ENCODE assay signal across 11 cellular contexts in genomic region chr2:148653437-148653836, GRCh38. TPM values are rescaled to one million over a fixed set of nuclear protein-coding genes. Genes with fewer than 3 reads are reported as not detected.
A peak's percentile ranks its signal among the peaks of the same experiment; 100 is the strongest.
DNase-seq lines count a peak whose midpoint lies in the region; ATAC-seq and TF ChIP-seq lines count a peak whose summit lies in the region.
"Had no signal": no experiment of that assay in that cellular context is flagged by ENCODE, and none has a peak within 500 bp of the region (broad histone marks: within the 10 kb centered on the region; RNA-seq: fewer than 3 reads in every experiment).

No MANE protein-coding gene starts in this region.

- H3T11ph ChIP-seq in H9 (ENCODE audit: low read length) = no peak overlapping the region

- ATAC-seq in GM18909 (IDR thresholded peaks at IDR 0.05; ENCODE audit: poor library complexity, unreplicated experiment) (peak; percentile 90), HG02943 (IDR thresholded peaks at IDR 0.05; ENCODE audit: low read depth, unreplicated experiment) (peak; percentile 92), T-helper 17 cell (peak; percentile 21)

- DNase-seq in T-helper 17 cell (no peak), H9 (no peak), LoVo (ENCODE audit: low spot score) (no peak), NCI-H1048 (lab: John Stamatoyannopoulos, UW) (no peak), foreskin fibroblast (no peak)
- DNase-seq: activated CD4-positive, CD25-positive, alpha-beta regulatory T cell; DND-41 had no signal

- H3K27me3 Mint-ChIP-seq in T-helper 17 cell (no peaks in the 10 kb centered on the region), H9 (ENCODE audit: low read depth) (no peaks in the 10 kb centered on the region)

- peak overlapping the region; percentile 74 for H3K27ac Mint-ChIP-seq in T-helper 17 cell
- peak overlapping the region in 1 of 3 experiments; percentile 82; a peak in 2 of 7 replicates for H3K27ac Mint-ChIP-seq in H9

- WGBS in H9 (ENCODE audit: extremely low coverage, insufficient read length, low lambda C conversion rate) = no CpG with 5 or more reads among the region's 2 CpGs

- H4K5ac ChIP-seq in H9 (ENCODE audit: insufficient read length, low read depth, low read length) = no peak overlapping the region

- no peak overlapping the region for H4K8ac ChIP-seq in H9 (replicated peaks; ENCODE audit: insufficient read length, low read depth, low read length)

- H3K27ac ChIP-seq in BLaER1 treated with 17β-estradiol and CSF1 and Interleukin-3, amounts not matched to agents 10 nM and 100 nM = peak overlapping the region in 4 of 11 experiments; percentile 33 to 55 (median 44); a peak in 6 of 22 replicates
- no peak overlapping the region for H3K27ac ChIP-seq in H9 (ENCODE audit: insufficient read length, low read depth, low read length)
- H3K27ac ChIP-seq: parathyroid adenoma had no signal

- peaks cover 3% of the 10 kb centered on the region for H3K36me3 Mint-ChIP-seq in T-helper 17 cell (ENCODE audit: low read depth)
- H3K36me3 Mint-ChIP-seq in H9 (ENCODE audit: insufficient read depth in 1 of 3, low read depth in 3 of 3) = no peaks in the 10 kb centered on the region

- no peak overlapping the region for H3K56ac ChIP-seq in H9 (ENCODE audit: insufficient read length, low read depth, low read length)

- peaks cover 93 to 100% (median 100%) of the 10 kb centered on the region in 11 experiments for H4K20me1 ChIP-seq in BLaER1 treated with 17β-estradiol and CSF1 and Interleukin-3, amounts not matched to agents 10 nM and 100 nM
- no peaks in the 10 kb centered on the region for H4K20me1 ChIP-seq in H9 (ENCODE audit: control insufficient read depth, insufficient read depth, insufficient read length)

- H3K4me1 ChIP-seq in BLaER1 treated with 17β-estradiol and CSF1 and Interleukin-3, amounts not matched to agents 10 nM and 100 nM = peaks cover 12 to 68% (median 25%) of the 10 kb centered on the region in 10 experiments; a peak in 19 of 20 replicates
- H3K4me1 ChIP-seq in H9 (ENCODE audit: insufficient read depth, low read length) = 0 out of 2 replicates have a peak, but pooled peaks cover 5% of the 10 kb centered on the region

- H2BK20ac ChIP-seq in H9 (ENCODE audit: low read depth, low read length, poor library complexity, severe bottlenecking) = no peak overlapping the region

- no peak overlapping the region for H2BK12ac ChIP-seq in H9 (ENCODE audit: insufficient read length, low read depth, low read length)

- H3K79me2 ChIP-seq in H9 (ENCODE audit: insufficient read depth, low read length) = peaks cover 61% of the 10 kb centered on the region; the same call in 1 of the 2 replicates

- H3K18ac ChIP-seq in H9 (ENCODE audit: insufficient read length, low read depth, low read length) = no peak overlapping the region

- H3K4me3 Mint-ChIP-seq in T-helper 17 cell (peak overlapping the region; percentile 69), H9 (no peak overlapping the region)

- H3K4me1 Mint-ChIP-seq in T-helper 17 cell = peaks cover 69% of the 10 kb centered on the region
- peaks cover 42 to 56% of the 10 kb centered on the region in 2 experiments for H3K4me1 Mint-ChIP-seq in H9

- peaks cover 0 to 3% (median 0%) of the 10 kb centered on the region in 11 experiments; a peak in 1 of 22 replicates for H3K36me3 ChIP-seq in BLaER1 treated with 17β-estradiol and CSF1 and Interleukin-3, amounts not matched to agents 10 nM and 100 nM

- TF ChIP-seq CTCF in H9 (conservative IDR thresholded peaks at IDR 0.05) = no peak
- no peak for TF ChIP-seq CTCF in foreskin fibroblast (IDR thresholded peaks at IDR 0.05; ENCODE audit: low read depth, low read length)

- no peak overlapping the region for H2BK5ac ChIP-seq in H9 (ENCODE audit: insufficient read length, low read length)

- H4K91ac ChIP-seq in H9 (ENCODE audit: insufficient read length, low read depth, low read length) = no peak overlapping the region

- no peak overlapping the region for H3K14ac ChIP-seq in H9 (ENCODE audit: insufficient read depth, low read length)

- H3K23me2 ChIP-seq in H9 (ENCODE audit: insufficient read length, low read depth, low read length, poor library complexity, severe bottlenecking) = no peaks in the 10 kb centered on the region

- H3K9me3 Mint-ChIP-seq in H9 = no peaks in the 10 kb centered on the region

- peak overlapping the region; percentile 9 to 84 (median 49); a peak in 21 of 22 replicates for H3K4me2 ChIP-seq in BLaER1 treated with 17β-estradiol and CSF1 and Interleukin-3, amounts not matched to agents 10 nM and 100 nM
- H3K4me2 ChIP-seq in H9 (ENCODE audit: insufficient read depth, insufficient read length, low read length) = no peak overlapping the region

- H3K4ac ChIP-seq in H9 (ENCODE audit: low read depth, low read length) = no peak overlapping the region

- no peaks in the 10 kb centered on the region for H3K9me3 ChIP-seq in BLaER1 treated with 17β-estradiol and CSF1 and Interleukin-3, amounts not matched to agents 10 nM and 100 nM (replicated peaks in 1 of 11)
- H3K9me3 ChIP-seq in T-helper 17 cell (ENCODE audit: control insufficient read depth, low read length, poor library complexity, severe bottlenecking) = no peaks in the 10 kb centered on the region
- H3K9me3 ChIP-seq in H9 (ENCODE audit: control insufficient read depth, low read depth, low read length) = no peaks in the 10 kb centered on the region

- no peak overlapping the region for H3K23ac ChIP-seq in H9 (ENCODE audit: insufficient read length, low read depth, low read length)

- H3K4me3 ChIP-seq in BLaER1 treated with 17β-estradiol and CSF1 and Interleukin-3, amounts not matched to agents 10 nM and 100 nM = peak overlapping the region in 1 of 10 experiments; percentile 21; a peak in 1 of 20 replicates
- H3K4me3 ChIP-seq in foreskin fibroblast (ENCODE audit: low read depth in 1 of 2, low read length in 2 of 2) = no peak overlapping the region

- H2AFZ ChIP-seq in H9 (ENCODE audit: low read length) = no peak overlapping the region
- H2AFZ ChIP-seq: parathyroid adenoma had no signal

- no peak overlapping the region for H2BK120ac ChIP-seq in H9 (ENCODE audit: low read depth, low read length, poor library complexity, severe bottlenecking)

- no peak overlapping the region for H2BK15ac ChIP-seq in H9 (ENCODE audit: low read depth, low read length)

- peak overlapping the region in 4 of 11 experiments; percentile 26 to 74 (median 45); a peak in 4 of 22 replicates for H3K9ac ChIP-seq in BLaER1 treated with 17β-estradiol and CSF1 and Interleukin-3, amounts not matched to agents 10 nM and 100 nM
- no peak overlapping the region for H3K9ac ChIP-seq in H9 (ENCODE audit: extremely low read depth, insufficient read length, low read length)
- H3K9ac ChIP-seq: parathyroid adenoma had no signal

- H2AK5ac ChIP-seq in H9 (ENCODE audit: insufficient read length, low read length) = no peak overlapping the region

- H3K79me1 ChIP-seq in H9 (ENCODE audit: insufficient read depth, low read depth, low read length, poor library complexity, severe bottlenecking) = peaks cover 5% of the 10 kb centered on the region

- no peaks in the 10 kb centered on the region for H3K27me3 ChIP-seq in BLaER1 treated with 17β-estradiol and CSF1 and Interleukin-3, amounts not matched to agents 10 nM and 100 nM
- H3K27me3 ChIP-seq in H9 (ENCODE audit: insufficient read depth, low read length) = no peaks in the 10 kb centered on the region

RNA-seq across cellular contexts. Expression of gene EPC2, which starts 8.9 kb away (rescaled TPM):
- total RNA-seq in T-helper 17 cell (10 to 100 TPM; 76.5 to 89.0 TPM), H9 (2021) (31.3 and 31.5 TPM in 2 replicates)

Comparison
In these comparisons a context has a peak if more than half of its experiments do, and no peak if none do; other contexts are left out.
1. ATAC-seq: peak in every context shown above with its lines; median percentile 92 in HG02943; 90 in GM18909; 21 in T-helper 17 cell.